In genomic region chr11:129580278-129580677, GRCh38 we compare ENCODE assay signal across 23 cellular contexts.
"Had no signal": no experiment of that assay in that cellular context is flagged by ENCODE, and none has a peak within 500 bp of the region (broad histone marks: within the 10 kb centered on the region; RNA-seq: fewer than 3 reads in every experiment).

No MANE protein-coding gene starts in this region.

- DNase-seq: activated CD4-positive, alpha-beta T cell treated with anti-CD3 and anti-CD28 coated beads, Interleukin-2, amount 10 ng/mL, durations not matched to agents 7 days and 5 days; activated CD4-positive, CD25-positive, alpha-beta regulatory T cell treated with anti-CD3 and anti-CD28 coated beads, Interleukin-2, amount 50 U/mL, for 72 hours; activated CD8-positive, alpha-beta memory T cell treated with anti-CD3 and anti-CD28 coated beads, Interleukin-2, amount 10 ng/mL, durations not matched to agents 7 days and 5 days; activated CD8-positive, alpha-beta T cell treated with anti-CD3 and anti-CD28 coated beads for 36 hours; activated effector memory CD4-positive, alpha-beta T cell treated with anti-CD3 and anti-CD28 coated beads, Interleukin-2, amount 50 U/mL, for 16 hours; activated naive CD4-positive, alpha-beta T cell treated with anti-CD3 and anti-CD28 coated beads, Interleukin-2, amount 10 ng/mL, durations not matched to agents 7 days and 5 days; activated T-cell treated with anti-CD3 and anti-CD28 coated beads for 4 hours; anterior cingulate cortex; effector CD4-positive, alpha-beta T cell; foreskin fibroblast; glutamatergic neuron; hippocampal formation; kidney glomerular epithelial cell; stimulated activated CD4-positive, alpha-beta T cell treated with anti-CD3 and anti-CD28 coated beads, Interleukin-2, amount 100 ng/mL, for 48 hours; stimulated activated naive CD4-positive, alpha-beta T cell treated with Interleukin-2 at 50 U/mL for 16 hours; substantia nigra; T-helper 1 cell; thyroid gland; WERI-Rb-1 had no signal

- H3K27me3 Mint-ChIP-seq: activated CD4-positive, alpha-beta T cell treated with anti-CD3 and anti-CD28 coated beads, Interleukin-2, amount 10 ng/mL, durations not matched to agents 7 days and 5 days; activated CD8-positive, alpha-beta memory T cell treated with anti-CD3 and anti-CD28 coated beads, Interleukin-2, amount 10 ng/mL, durations not matched to agents 7 days and 5 days; activated CD8-positive, alpha-beta T cell treated with anti-CD3 and anti-CD28 coated beads for 36 hours; brain; dendritic cell treated with granulocyte-macrophage colony-stimulating factor and Interleukin-4, amounts not matched to agents 40 ng/mL and 50 ng/mL, for 4 days had no signal

- H3K4me3 Mint-ChIP-seq: activated CD4-positive, alpha-beta T cell treated with anti-CD3 and anti-CD28 coated beads, Interleukin-2, amount 10 ng/mL, durations not matched to agents 7 days and 5 days; activated CD8-positive, alpha-beta memory T cell treated with anti-CD3 and anti-CD28 coated beads, Interleukin-2, amount 10 ng/mL, durations not matched to agents 7 days and 5 days; activated CD8-positive, alpha-beta T cell treated with anti-CD3 and anti-CD28 coated beads for 36 hours; activated naive CD4-positive, alpha-beta T cell treated with anti-CD3 and anti-CD28 coated beads, Interleukin-2, amount 10 ng/mL, durations not matched to agents 7 days and 5 days; brain; dendritic cell treated with granulocyte-macrophage colony-stimulating factor and Interleukin-4, amounts not matched to agents 40 ng/mL and 50 ng/mL, for 4 days; memory B cell; neural progenitor cell had no signal

- ATAC-seq: activated CD8-positive, alpha-beta memory T cell treated with anti-CD3 and anti-CD28 coated beads, Interleukin-2, amount 10 ng/mL, durations not matched to agents 7 days and 5 days; activated CD8-positive, alpha-beta T cell treated with anti-CD3 and anti-CD28 coated beads for 36 hours had no signal

- H3K36me3 Mint-ChIP-seq: activated CD8-positive, alpha-beta memory T cell treated with anti-CD3 and anti-CD28 coated beads, Interleukin-2, amount 10 ng/mL, durations not matched to agents 7 days and 5 days; activated naive CD4-positive, alpha-beta T cell treated with anti-CD3 and anti-CD28 coated beads, Interleukin-2, amount 10 ng/mL, durations not matched to agents 7 days and 5 days; brain; memory B cell; neural progenitor cell had no signal

- H3K4me1 Mint-ChIP-seq: activated CD4-positive, alpha-beta T cell treated with anti-CD3 and anti-CD28 coated beads, Interleukin-2, amount 10 ng/mL, durations not matched to agents 7 days and 5 days; activated CD8-positive, alpha-beta memory T cell treated with anti-CD3 and anti-CD28 coated beads, Interleukin-2, amount 10 ng/mL, durations not matched to agents 7 days and 5 days; activated naive CD4-positive, alpha-beta T cell treated with anti-CD3 and anti-CD28 coated beads, Interleukin-2, amount 10 ng/mL, durations not matched to agents 7 days and 5 days; memory B cell had no signal

- H3K27ac Mint-ChIP-seq: activated CD4-positive, alpha-beta T cell treated with anti-CD3 and anti-CD28 coated beads, Interleukin-2, amount 10 ng/mL, durations not matched to agents 7 days and 5 days; activated CD8-positive, alpha-beta memory T cell treated with anti-CD3 and anti-CD28 coated beads, Interleukin-2, amount 10 ng/mL, durations not matched to agents 7 days and 5 days; activated CD8-positive, alpha-beta T cell treated with anti-CD3 and anti-CD28 coated beads for 36 hours; activated naive CD4-positive, alpha-beta T cell treated with anti-CD3 and anti-CD28 coated beads, Interleukin-2, amount 10 ng/mL, durations not matched to agents 7 days and 5 days; brain; dendritic cell treated with granulocyte-macrophage colony-stimulating factor and Interleukin-4, amounts not matched to agents 40 ng/mL and 50 ng/mL, for 4 days; memory B cell; neural progenitor cell had no signal
